In the genomic region with DNA sequence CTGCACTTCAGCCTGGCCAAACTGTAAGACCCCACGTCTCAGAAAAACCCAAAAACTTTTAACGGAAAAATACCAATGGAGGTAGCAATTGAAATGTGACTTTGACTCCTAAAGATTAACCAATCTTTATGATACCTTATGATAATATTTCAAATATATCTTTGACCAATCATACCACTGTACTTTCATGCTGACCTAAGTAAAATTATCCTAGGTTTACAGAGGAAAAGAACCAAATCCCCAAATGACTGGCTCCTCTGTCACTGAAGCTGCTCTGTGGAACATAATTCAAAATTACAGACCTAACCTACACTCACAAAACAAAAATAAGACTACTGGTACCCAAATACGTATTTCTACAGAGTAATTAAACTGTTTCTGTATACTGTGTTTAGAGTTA, we compare ENCODE assay signal across 1 cellular context.
TF ChIP-seq lines count a peak whose summit lies in the region.

No MANE protein-coding gene starts in this region.

TF ChIP-seq in IMR-90, 13 proteins besides CTCF, POLR2A, EP300 and RAD21:
- TF ChIP-seq MXI1 (IDR thresholded peaks at IDR 0.05; ENCODE audit: borderline replicate concordance, low read depth, low read length) (no peak), MAFK (IDR thresholded peaks at IDR 0.05; ENCODE audit: low read depth, low read length) (peak; percentile 43)
